In the genomic region with DNA sequence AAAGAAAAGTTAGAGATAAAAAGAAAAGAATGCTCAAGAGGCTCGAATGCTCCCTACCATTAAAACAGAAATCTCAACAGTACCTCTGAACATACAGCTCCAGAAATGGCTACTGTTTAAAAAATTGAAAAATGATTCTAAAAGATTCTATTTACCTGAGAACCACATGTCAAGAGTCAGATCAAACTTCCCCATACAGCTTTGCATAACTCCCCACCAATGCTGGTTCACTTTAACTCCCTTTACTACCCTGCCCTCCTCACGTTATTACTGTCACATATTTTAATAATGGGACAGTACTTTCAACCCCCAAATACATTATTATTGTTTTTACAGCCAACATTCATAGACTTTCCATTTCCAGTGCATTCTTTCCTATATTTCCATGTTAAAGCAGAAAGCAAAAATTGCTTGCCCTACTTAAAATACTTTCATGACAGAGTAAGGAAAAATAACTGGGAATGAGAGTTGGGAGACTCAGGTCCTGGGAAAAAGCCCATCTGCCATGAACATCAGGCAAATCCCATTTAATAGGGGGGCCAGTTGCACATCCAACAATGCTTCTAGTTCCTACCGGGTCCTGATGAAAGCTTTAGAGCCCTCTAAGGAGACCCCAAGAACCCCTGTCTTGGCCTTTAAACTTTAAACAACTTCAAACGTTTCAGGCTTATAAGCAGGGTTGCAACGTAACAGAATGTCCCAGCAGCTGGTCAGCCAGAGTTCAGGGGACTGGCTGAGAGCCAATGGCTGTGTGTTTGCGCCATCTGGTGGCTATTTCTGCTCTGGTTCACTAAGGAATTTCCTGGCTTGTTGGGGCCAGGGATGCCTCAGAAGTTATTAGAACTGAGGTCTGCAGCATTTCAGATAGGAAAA, we compare ENCODE assay signal across 8 cellular contexts.
DNase-seq lines count a peak whose midpoint lies in the region; ATAC-seq and TF ChIP-seq lines count a peak whose summit lies in the region.

No MANE protein-coding gene starts in this region.

- intact Hi-C loops in CD8-positive, alpha-beta T cell (cut with DNase I, micrococcal nuclease), result loop anchor here in 1 of 2 experiments (10.0 kb wide), 2 partner anchors 154 to 634 kb away; no protein-coding TSS in a partner anchor
- intact Hi-C loops in gastrocnemius medialis (cut with DNase I; ENCODE audit: low total_unique reads), result loop anchor here (5.0 to 10.0 kb wide), 3 partner anchors 154 to 634 kb away; no protein-coding TSS in a partner anchor

- TF ChIP-seq CTCF in CD8-positive, alpha-beta T cell (IDR thresholded peaks at IDR 0.05), result peak; percentile 45
- TF ChIP-seq CTCF in brain (conservative IDR thresholded peaks at IDR 0.05), result peak; percentile 88 to 90
- peak; percentile 65 to 83 (median 73) for TF ChIP-seq CTCF in gastrocnemius medialis (IDR thresholded peaks at IDR 0.05 in 4 of 5, conservative IDR thresholded peaks at IDR 0.05 in 1 of 5)

- no peaks in the 10 kb centered on the region for H3K27me3 ChIP-seq in CD8-positive, alpha-beta T cell (ENCODE audit: insufficient read depth, low read length)
- no peaks in the 10 kb centered on the region for H3K27me3 ChIP-seq in gastrocnemius medialis

- H3K4me1 Mint-ChIP-seq in CD8-positive, alpha-beta T cell (ENCODE audit: low read depth), result peaks cover 4% of the 10 kb centered on the region
- peaks cover 4% of the 10 kb centered on the region for H3K4me1 Mint-ChIP-seq in T-helper 2 cell treated with Interferon-gamma antibody and Interleukin-4, amounts not matched to agents 5 μg/mL and 100 μg/mL, for 36 hours (ENCODE audit: low read depth)
- H3K4me1 Mint-ChIP-seq in brain, result peaks cover 40% of the 10 kb centered on the region

- no peaks in the 10 kb centered on the region for H3K27me3 Mint-ChIP-seq in CD8-positive, alpha-beta T cell (ENCODE audit: low read depth)
- no peaks in the 10 kb centered on the region for H3K27me3 Mint-ChIP-seq in T-helper 2 cell treated with Interferon-gamma antibody and Interleukin-4, amounts not matched to agents 5 μg/mL and 100 μg/mL, for 36 hours (ENCODE audit: low read depth)
- peaks cover 5% of the 10 kb centered on the region for H3K27me3 Mint-ChIP-seq in brain

- no peaks in the 10 kb centered on the region for H3K4me1 ChIP-seq in CD8-positive, alpha-beta T cell (ENCODE audit: insufficient read depth, low read length)
- peaks cover 17 to 18% of the 10 kb centered on the region in 2 donors for H3K4me1 ChIP-seq in gastrocnemius medialis

- in situ Hi-C loops in gastrocnemius medialis (cut with MboI; ENCODE audit: low sequenced_read_pairs in 4 of 4), result loop anchor here in 3 of 4 donors (10.0 to 25.0 kb wide), 3 partner anchors 634 to 716 kb away; a partner anchor contains a TSS

- peaks cover 64% of the 10 kb centered on the region for H3K36me3 Mint-ChIP-seq in CD8-positive, alpha-beta T cell
- H3K36me3 Mint-ChIP-seq in T-helper 2 cell treated with Interferon-gamma antibody and Interleukin-4, amounts not matched to agents 5 μg/mL and 100 μg/mL, for 36 hours (ENCODE audit: low read depth), result peaks cover 45% of the 10 kb centered on the region
- H3K36me3 Mint-ChIP-seq in brain, result peaks cover 11% of the 10 kb centered on the region

- H3K4me3 Mint-ChIP-seq in CD8-positive, alpha-beta T cell, result no peak overlapping the region
- no peak overlapping the region for H3K4me3 Mint-ChIP-seq in T-helper 2 cell treated with Interferon-gamma antibody and Interleukin-4, amounts not matched to agents 5 μg/mL and 100 μg/mL, for 36 hours
- H3K4me3 Mint-ChIP-seq in brain, result no peak overlapping the region

- POLR2A ChIA-PET in CD8-positive, alpha-beta T cell (lab: Charles Lee), result no interaction called here

- H3K27ac Mint-ChIP-seq in CD8-positive, alpha-beta T cell, result peak overlapping the region; percentile 34
- H3K27ac Mint-ChIP-seq in T-helper 2 cell treated with Interferon-gamma antibody and Interleukin-4, amounts not matched to agents 5 μg/mL and 100 μg/mL, for 36 hours, result no peak overlapping the region
- H3K27ac Mint-ChIP-seq in brain, result peak overlapping the region in 3 of 5 experiments; percentile 11 to 73 (median 45)

- TF ChIP-seq POLR2A in gastrocnemius medialis (IDR thresholded peaks at IDR 0.05), result no peak

- H3K36me3 ChIP-seq in CD8-positive, alpha-beta T cell (ENCODE audit: insufficient read depth, low read length), result peaks cover 12% of the 10 kb centered on the region
- H3K36me3 ChIP-seq in gastrocnemius medialis, result peaks cover 0 to 7% of the 10 kb centered on the region in 2 donors

- no peaks in the 10 kb centered on the region for H3K9me3 Mint-ChIP-seq in CD8-positive, alpha-beta T cell
- H3K9me3 Mint-ChIP-seq in T-helper 2 cell treated with Interferon-gamma antibody and Interleukin-4, amounts not matched to agents 5 μg/mL and 100 μg/mL, for 36 hours, result no peaks in the 10 kb centered on the region
- H3K9me3 Mint-ChIP-seq in brain, result no peaks in the 10 kb centered on the region

- ATAC-seq in CD8-positive, alpha-beta T cell, result no peak
- ATAC-seq in GM21619 (IDR thresholded peaks at IDR 0.05; ENCODE audit: unreplicated experiment) (peak; percentile 59), gastrocnemius medialis (peak; percentile 94 to 97), GM21423 (IDR thresholded peaks at IDR 0.05; ENCODE audit: unreplicated experiment) (no peak)

- H3K4me3 ChIP-seq in CD8-positive, alpha-beta T cell (ENCODE audit: low read depth, low read length), result no peak overlapping the region
- H3K4me3 ChIP-seq in gastrocnemius medialis, result no peak overlapping the region

- no peaks in the 10 kb centered on the region for H3K9me3 ChIP-seq in CD8-positive, alpha-beta T cell (ENCODE audit: low read length)
- H3K9me3 ChIP-seq in gastrocnemius medialis, result no peaks in the 10 kb centered on the region

- peak; percentile 6 to 59 (median 28) for DNase-seq in CD8-positive, alpha-beta T cell
- DNase-seq in NCI-H146 treated with DMSO at 0.1 percent for 48 hours (lab: John Stamatoyannopoulos, UW; ENCODE audit: unreplicated experiment) (peak; percentile 50), iPS DF 4.7 (ENCODE audit: extremely low read depth, low spot score) (peak; percentile 58), gastrocnemius medialis (peak; percentile 76 to 79)
- DNase-seq in T-helper 2 cell treated with Interferon-gamma antibody and Interleukin-4, amounts not matched to agents 5 μg/mL and 100 μg/mL, for 36 hours (ENCODE audit: low spot score), result peak; percentile 16

- CTCF ChIA-PET in CD8-positive, alpha-beta T cell (lab: Charles Lee), result interaction anchor here (0.7 to 7.5 kb wide), 23 partner anchors 7 to 882 kb away, joined by 3 to 128 read pairs (median 4); a partner anchor contains a TSS

- H3K27ac ChIP-seq in CD8-positive, alpha-beta T cell (ENCODE audit: low read depth, low read length), result no peak overlapping the region
- peak overlapping the region; percentile 48 to 80 (median 65) for H3K27ac ChIP-seq in gastrocnemius medialis

Comparison
In these comparisons a context has a peak if more than half of its experiments do, and no peak if none do; other contexts are left out.
1. ATAC-seq: peak in GM21619 (single experiment) and gastrocnemius medialis (2 of 2); none in CD8-positive, alpha-beta T cell (single experiment) and GM21423 (single experiment).
2. DNase-seq: peak in every context shown above with its lines; median percentile 78 in gastrocnemius medialis; 58 in iPS DF 4.7; 50 in NCI-H146 treated with DMSO at 0.1 percent for 48 hours; 28 in CD8-positive, alpha-beta T cell; 16 in T-helper 2 cell treated with Interferon-gamma antibody and Interleukin-4, amounts not matched to agents 5 μg/mL and 100 μg/mL, for 36 hours.
3. Peak in every context shown above with its lines, with median percentiles within 50 percentile points of each other: CTCF ChIP-seq.